ENCODE assay signal across 20 cellular contexts in the genomic region with DNA sequence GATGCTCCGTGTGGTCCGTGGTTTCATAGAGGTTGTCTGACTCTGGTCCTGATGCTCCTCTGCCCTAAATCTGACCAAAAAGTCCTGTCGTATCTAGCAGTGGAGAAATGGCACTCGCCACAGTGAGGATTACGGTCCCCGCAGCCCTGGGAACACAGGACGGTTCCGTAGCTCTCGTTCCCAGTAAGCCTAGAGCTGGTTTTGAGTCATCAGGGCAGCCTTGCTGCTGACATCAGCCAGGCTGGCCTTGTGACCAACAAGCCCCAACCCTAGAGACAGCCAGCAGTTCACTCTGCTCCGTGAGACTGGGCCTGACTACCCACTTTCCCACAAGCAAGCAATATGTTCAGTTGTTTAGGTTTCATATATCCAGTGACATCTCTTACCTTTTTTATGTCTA. TPM values are rescaled to one million over a fixed set of nuclear protein-coding genes. Genes with fewer than 3 reads are reported as not detected.
DNase-seq lines count a peak whose midpoint lies in the region; TF ChIP-seq lines count a peak whose summit lies in the region.
"Had no signal": no experiment of that assay in that cellular context is flagged by ENCODE, and none has a peak within 500 bp of the region (broad histone marks: within the 10 kb centered on the region; RNA-seq: fewer than 3 reads in every experiment).

No MANE protein-coding gene starts in this region.

- peaks cover 0 to 32% of the 10 kb centered on the region in 2 donors for H3K36me3 ChIP-seq in vagina
- H3K36me3 ChIP-seq: SJSA1 had no signal

- H3K27me3 ChIP-seq in vagina = no peaks in the 10 kb centered on the region
- H3K27me3 ChIP-seq: sigmoid colon, SJSA1 had no signal

- H3K4me3 ChIP-seq in vagina = no peak overlapping the region
- H3K4me3 ChIP-seq: lung, sigmoid colon, SJSA1, thoracic aorta had no signal

- no peaks in the 10 kb centered on the region for H3K9me3 ChIP-seq in vagina
- H3K9me3 ChIP-seq: sigmoid colon, SJSA1, thoracic aorta had no signal

- intact Hi-C loops in vagina (cut with DNase I) = loop anchor here (5.0 kb wide), 1 partner anchor 441 kb away; no protein-coding TSS in a partner anchor

- peak; percentile 10 for DNase-seq in astrocyte of the hippocampus (ENCODE audit: low read depth, low spot score)
- DNase-seq in fibroblast of peridontal ligament (ENCODE audit: extremely low read depth) = peak; percentile 9
- DNase-seq in midbrain (lab: John Stamatoyannopoulos, UW) = peak; percentile 25
- DNase-seq in vagina (ENCODE audit: extremely low spot score in 2 of 2) = no peak
- DNase-seq in NCI-H1092 treated with DMSO at 0.1 percent for 48 hours (lab: John Stamatoyannopoulos, UW) = no peak
- no peak for DNase-seq in dermis blood vessel endothelial cell
- DNase-seq in activated CD8-positive, alpha-beta memory T cell treated with anti-CD3 and anti-CD28 coated beads, Interleukin-2, amount 50 U/mL, for 4 hours = no peak
- DNase-seq: activated CD8-positive, alpha-beta memory T cell treated with anti-CD3 and anti-CD28 coated beads, Interleukin-2, amount 50 U/mL, for 48 hours; activated gamma-delta T cell; DMS79; effector memory CD4-positive, alpha-beta T cell; GOT3; naive B cell; NCI-H2171 treated with DMSO at 0.1 percent for 48 hours; sigmoid colon; T-helper 2 cell; WERI-Rb-1 had no signal

- TF ChIP-seq CTCF in vagina (IDR thresholded peaks at IDR 0.05) = no peak

- H3K4me1 ChIP-seq in vagina = peaks cover 4% of the 10 kb centered on the region
- H3K4me1 ChIP-seq: sigmoid colon, SJSA1 had no signal

- TF ChIP-seq POLR2A in vagina (IDR thresholded peaks at IDR 0.05) = no peak

- H3K27ac ChIP-seq in vagina = peak overlapping the region; percentile 53
- H3K27ac ChIP-seq: sigmoid colon, SJSA1, thoracic aorta, WERI-Rb-1 had no signal

RNA-seq across cellular contexts. Expression of a gene that starts 26.6 kb away (rescaled TPM):
- total RNA-seq in vagina (0.98 TPM), dermis blood vessel endothelial cell (0.28 TPM in 1 of 2 replicates, not detected in the other)
- total RNA-seq: SJSA1 had no signal

Comparison
In these comparisons a context has a peak if more than half of its experiments do, and no peak if none do; other contexts are left out.
1. DNase-seq: peak in astrocyte of the hippocampus (single experiment), fibroblast of peridontal ligament (single experiment) and midbrain (single experiment); none in vagina (0 of 2), NCI-H1092 treated with DMSO at 0.1 percent for 48 hours (single experiment), dermis blood vessel endothelial cell (single experiment) and activated CD8-positive, alpha-beta memory T cell treated with anti-CD3 and anti-CD28 coated beads, Interleukin-2, amount 50 U/mL, for 4 hours (single experiment).